27 cellular contexts compared by ENCODE assay signal in the genomic region with DNA sequence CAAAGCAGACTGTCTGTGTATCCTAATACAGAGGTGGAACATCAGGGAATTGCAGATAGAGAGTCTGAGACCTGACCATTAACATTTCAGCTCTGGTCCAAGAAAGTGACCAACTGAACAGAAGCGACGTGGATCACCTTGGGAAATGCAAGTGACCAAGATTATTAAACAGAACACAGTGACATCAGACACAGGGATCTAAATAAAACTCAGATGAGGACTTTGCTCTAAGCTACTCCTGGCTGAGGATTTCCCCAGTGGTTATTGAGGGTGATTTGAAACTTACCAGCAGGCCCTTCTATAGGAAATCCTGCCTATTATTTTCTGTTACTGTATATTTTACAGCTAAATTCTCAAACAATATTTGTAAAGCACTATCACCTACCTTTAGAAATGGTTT.
"Had no signal": no experiment of that assay in that cellular context is flagged by ENCODE, and none has a peak within 500 bp of the region (broad histone marks: within the 10 kb centered on the region; RNA-seq: fewer than 3 reads in every experiment).

No MANE protein-coding gene starts in this region.

- DNase-seq: colonic mucosa; cortex of kidney; effector CD8-positive, alpha-beta T cell; effector memory CD8-positive, alpha-beta T cell; endodermal cell; erythroblast; esophagus squamous epithelium; foreskin fibroblast; foreskin melanocyte; gastrocnemius medialis; glutamatergic neuron; head of caudate nucleus; hypothalamus; immature natural killer cell; islet precursor cell; kidney; kidney glomerular epithelial cell; left colon; left ventricle myocardium inferior; lower lobe of right lung; mesenchymal stem cell; mucosa of descending colon; naive B cell had no signal

- H3K4me3 ChIP-seq: colonic mucosa, esophagus squamous epithelium, gastrocnemius medialis, hepatocyte, left ventricle myocardium inferior, lower lobe of right lung, mucosa of descending colon had no signal

- ATAC-seq: effector memory CD8-positive, alpha-beta T cell; esophagus mucosa; gastrocnemius medialis; left colon; left lobe of liver; lower lobe of right lung; mucosa of descending colon had no signal

- H3K9me3 ChIP-seq: colonic mucosa, esophagus squamous epithelium, gastrocnemius medialis, lower lobe of right lung, mucosa of descending colon had no signal

- H3K4me1 ChIP-seq: colonic mucosa, esophagus squamous epithelium, gastrocnemius medialis, lower lobe of right lung had no signal

- H3K4me2 ChIP-seq: hepatocyte had no signal

- H3K36me3 ChIP-seq: colonic mucosa, esophagus squamous epithelium, gastrocnemius medialis, left ventricle myocardium inferior, lower lobe of right lung had no signal

- H2AFZ ChIP-seq: hepatocyte had no signal

- H3K27ac ChIP-seq: colonic mucosa, epithelial cell of prostate, esophagus squamous epithelium, gastrocnemius medialis, hepatocyte, left ventricle myocardium inferior, lower lobe of right lung had no signal

- H3K79me2 ChIP-seq: hepatocyte had no signal

- H3K27me3 ChIP-seq: colonic mucosa, esophagus squamous epithelium, gastrocnemius medialis, hepatocyte had no signal
